In genomic region chr6:15874351-15874750, GRCh38 we compare ENCODE assay signal across 1 cellular context.
TF ChIP-seq lines count a peak whose summit lies in the region.

No MANE protein-coding gene starts in this region.

TF ChIP-seq in GM23338, 12 proteins besides CTCF, POLR2A, EP300 and RAD21 (continued from another document):
- TF ChIP-seq, protein P1, sequence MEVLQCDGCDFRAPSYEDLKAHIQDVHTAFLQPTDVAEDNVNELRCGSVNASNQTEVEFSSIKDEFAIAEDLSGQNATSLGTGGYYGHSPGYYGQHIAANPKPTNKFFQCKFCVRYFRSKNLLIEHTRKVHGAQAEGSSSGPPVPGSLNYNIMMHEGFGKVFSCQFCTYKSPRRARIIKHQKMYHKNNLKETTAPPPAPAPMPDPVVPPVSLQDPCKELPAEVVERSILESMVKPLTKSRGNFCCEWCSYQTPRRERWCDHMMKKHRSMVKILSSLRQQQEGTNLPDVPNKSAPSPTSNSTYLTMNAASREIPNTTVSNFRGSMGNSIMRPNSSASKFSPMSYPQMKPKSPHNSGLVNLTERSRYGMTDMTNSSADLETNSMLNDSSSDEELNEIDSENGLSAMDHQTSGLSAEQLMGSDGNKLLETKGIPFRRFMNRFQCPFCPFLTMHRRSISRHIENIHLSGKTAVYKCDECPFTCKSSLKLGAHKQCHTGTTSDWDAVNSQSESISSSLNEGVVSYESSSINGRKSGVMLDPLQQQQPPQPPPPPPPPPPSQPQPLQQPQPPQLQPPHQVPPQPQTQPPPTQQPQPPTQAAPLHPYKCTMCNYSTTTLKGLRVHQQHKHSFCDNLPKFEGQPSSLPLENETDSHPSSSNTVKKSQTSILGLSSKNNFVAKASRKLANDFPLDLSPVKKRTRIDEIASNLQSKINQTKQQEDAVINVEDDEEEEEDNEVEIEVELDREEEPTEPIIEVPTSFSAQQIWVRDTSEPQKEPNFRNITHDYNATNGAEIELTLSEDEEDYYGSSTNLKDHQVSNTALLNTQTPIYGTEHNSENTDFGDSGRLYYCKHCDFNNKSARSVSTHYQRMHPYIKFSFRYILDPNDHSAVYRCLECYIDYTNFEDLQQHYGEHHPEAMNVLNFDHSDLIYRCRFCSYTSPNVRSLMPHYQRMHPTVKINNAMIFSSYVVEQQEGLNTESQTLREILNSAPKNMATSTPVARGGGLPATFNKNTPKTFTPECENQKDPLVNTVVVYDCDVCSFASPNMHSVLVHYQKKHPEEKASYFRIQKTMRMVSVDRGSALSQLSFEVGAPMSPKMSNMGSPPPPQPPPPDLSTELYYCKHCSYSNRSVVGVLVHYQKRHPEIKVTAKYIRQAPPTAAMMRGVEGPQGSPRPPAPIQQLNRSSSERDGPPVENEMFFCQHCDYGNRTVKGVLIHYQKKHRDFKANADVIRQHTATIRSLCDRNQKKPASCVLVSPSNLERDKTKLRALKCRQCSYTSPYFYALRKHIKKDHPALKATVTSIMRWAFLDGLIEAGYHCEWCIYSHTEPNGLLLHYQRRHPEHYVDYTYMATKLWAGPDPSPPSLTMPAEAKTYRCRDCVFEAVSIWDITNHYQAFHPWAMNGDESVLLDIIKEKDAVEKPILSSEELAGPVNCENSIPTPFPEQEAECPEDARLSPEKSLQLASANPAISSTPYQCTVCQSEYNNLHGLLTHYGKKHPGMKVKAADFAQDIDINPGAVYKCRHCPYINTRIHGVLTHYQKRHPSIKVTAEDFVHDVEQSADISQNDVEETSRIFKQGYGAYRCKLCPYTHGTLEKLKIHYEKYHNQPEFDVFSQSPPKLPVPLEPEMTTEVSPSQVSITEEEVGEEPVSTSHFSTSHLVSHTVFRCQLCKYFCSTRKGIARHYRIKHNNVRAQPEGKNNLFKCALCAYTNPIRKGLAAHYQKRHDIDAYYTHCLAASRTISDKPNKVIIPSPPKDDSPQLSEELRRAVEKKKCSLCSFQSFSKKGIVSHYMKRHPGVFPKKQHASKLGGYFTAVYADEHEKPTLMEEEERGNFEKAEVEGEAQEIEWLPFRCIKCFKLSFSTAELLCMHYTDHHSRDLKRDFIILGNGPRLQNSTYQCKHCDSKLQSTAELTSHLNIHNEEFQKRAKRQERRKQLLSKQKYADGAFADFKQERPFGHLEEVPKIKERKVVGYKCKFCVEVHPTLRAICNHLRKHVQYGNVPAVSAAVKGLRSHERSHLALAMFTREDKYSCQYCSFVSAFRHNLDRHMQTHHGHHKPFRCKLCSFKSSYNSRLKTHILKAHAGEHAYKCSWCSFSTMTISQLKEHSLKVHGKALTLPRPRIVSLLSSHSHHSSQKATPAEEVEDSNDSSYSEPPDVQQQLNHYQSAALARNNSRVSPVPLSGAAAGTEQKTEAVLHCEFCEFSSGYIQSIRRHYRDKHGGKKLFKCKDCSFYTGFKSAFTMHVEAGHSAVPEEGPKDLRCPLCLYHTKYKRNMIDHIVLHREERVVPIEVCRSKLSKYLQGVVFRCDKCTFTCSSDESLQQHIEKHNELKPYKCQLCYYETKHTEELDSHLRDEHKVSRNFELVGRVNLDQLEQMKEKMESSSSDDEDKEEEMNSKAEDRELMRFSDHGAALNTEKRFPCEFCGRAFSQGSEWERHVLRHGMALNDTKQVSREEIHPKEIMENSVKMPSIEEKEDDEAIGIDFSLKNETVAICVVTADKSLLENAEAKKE (CRISPR knock-in tag; IDR thresholded peaks at IDR 0.05) = no peak
- TF ChIP-seq EZH2 (IDR thresholded peaks at IDR 0.05; ENCODE audit: low read depth, unreplicated experiment) = no peak
- TF ChIP-seq ETS1 (IDR thresholded peaks at IDR 0.05) = no peak
- TF ChIP-seq ZNF331 (CRISPR knock-in tag; IDR thresholded peaks at IDR 0.05; ENCODE audit: low read depth) = no peak
- no peak for TF ChIP-seq ZNF114 (CRISPR knock-in tag; IDR thresholded peaks at IDR 0.05)
- no peak for TF ChIP-seq JUNB (IDR thresholded peaks at IDR 0.05; ENCODE audit: unreplicated experiment)
- TF ChIP-seq CREB1 (CRISPR knock-in tag; IDR thresholded peaks at IDR 0.05; ENCODE audit: low read depth) = no peak
- TF ChIP-seq, protein P2, sequence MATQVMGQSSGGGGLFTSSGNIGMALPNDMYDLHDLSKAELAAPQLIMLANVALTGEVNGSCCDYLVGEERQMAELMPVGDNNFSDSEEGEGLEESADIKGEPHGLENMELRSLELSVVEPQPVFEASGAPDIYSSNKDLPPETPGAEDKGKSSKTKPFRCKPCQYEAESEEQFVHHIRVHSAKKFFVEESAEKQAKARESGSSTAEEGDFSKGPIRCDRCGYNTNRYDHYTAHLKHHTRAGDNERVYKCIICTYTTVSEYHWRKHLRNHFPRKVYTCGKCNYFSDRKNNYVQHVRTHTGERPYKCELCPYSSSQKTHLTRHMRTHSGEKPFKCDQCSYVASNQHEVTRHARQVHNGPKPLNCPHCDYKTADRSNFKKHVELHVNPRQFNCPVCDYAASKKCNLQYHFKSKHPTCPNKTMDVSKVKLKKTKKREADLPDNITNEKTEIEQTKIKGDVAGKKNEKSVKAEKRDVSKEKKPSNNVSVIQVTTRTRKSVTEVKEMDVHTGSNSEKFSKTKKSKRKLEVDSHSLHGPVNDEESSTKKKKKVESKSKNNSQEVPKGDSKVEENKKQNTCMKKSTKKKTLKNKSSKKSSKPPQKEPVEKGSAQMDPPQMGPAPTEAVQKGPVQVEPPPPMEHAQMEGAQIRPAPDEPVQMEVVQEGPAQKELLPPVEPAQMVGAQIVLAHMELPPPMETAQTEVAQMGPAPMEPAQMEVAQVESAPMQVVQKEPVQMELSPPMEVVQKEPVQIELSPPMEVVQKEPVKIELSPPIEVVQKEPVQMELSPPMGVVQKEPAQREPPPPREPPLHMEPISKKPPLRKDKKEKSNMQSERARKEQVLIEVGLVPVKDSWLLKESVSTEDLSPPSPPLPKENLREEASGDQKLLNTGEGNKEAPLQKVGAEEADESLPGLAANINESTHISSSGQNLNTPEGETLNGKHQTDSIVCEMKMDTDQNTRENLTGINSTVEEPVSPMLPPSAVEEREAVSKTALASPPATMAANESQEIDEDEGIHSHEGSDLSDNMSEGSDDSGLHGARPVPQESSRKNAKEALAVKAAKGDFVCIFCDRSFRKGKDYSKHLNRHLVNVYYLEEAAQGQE (IDR thresholded peaks at IDR 0.05; ENCODE audit: unreplicated experiment) = no peak
- no peak for TF ChIP-seq STAT1 (IDR thresholded peaks at IDR 0.05; ENCODE audit: unreplicated experiment)
- no peak for TF ChIP-seq NANOG (IDR thresholded peaks at IDR 0.05; ENCODE audit: borderline replicate concordance)
- TF ChIP-seq POLR2AphosphoS5 (IDR thresholded peaks at IDR 0.05; ENCODE audit: low read depth) = no peak
